Comparison of ENCODE assay signal across 8 cellular contexts in the genomic region with DNA sequence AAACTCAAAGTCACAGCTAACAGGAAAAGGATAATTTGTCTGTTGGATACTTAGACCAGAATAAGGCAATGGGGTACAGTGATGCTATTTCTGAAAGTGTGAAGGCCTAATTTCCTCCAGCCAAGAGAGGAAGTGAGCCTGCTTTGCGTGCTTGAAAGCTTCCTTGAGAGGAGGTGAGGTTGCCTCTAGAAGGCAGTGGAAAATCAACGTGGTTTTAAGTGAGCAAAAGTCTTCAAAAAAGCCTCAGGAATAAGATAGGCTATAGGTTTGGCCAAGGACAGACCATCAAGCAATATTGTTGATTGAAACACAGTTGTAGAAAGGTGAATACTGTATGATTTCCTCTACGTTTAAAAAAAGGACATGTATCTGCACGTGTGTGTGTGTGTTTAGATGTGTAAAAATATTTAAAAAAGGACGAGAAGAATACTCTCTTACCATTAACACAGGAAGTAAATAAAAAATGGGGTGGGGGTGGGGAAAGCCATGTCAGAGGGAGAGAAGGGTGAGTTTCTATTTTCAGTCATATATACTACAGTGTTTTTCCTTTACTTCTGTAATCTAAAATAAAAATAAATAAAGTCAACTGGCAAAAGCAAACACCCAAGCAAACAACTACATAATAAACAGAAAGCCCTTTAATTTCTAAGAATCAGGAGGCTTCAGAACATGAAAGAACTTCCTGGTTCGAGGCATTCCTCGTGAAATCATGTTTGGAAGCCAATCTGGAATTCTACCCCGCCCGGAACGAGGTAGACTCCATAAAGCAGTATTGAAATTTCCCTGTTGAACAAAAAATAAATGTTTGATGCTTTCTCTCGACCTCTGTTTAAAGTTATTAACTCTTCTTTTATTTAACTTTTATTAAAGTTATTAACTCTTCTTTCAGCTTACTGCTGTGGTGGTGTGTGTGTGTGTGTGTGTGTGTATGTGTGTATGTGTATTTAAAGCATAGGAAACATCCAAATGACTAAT.
DNase-seq lines count a peak whose midpoint lies in the region; ATAC-seq and TF ChIP-seq lines count a peak whose summit lies in the region.

No MANE protein-coding gene starts in this region.

- ATAC-seq in Right ventricle myocardium superior (ENCODE audit: poor library complexity) (peak; percentile 51), HG03025 (IDR thresholded peaks at IDR 0.05; ENCODE audit: low FRiP score, unreplicated experiment) (peak; percentile 74)

- H3K4me1 ChIP-seq in SJSA1 (replicated peaks), result peaks cover 57% of the 10 kb centered on the region
- peaks cover 41% of the 10 kb centered on the region for H3K4me1 ChIP-seq in effector memory CD4-positive, alpha-beta T cell (ENCODE audit: control insufficient read depth, insufficient read depth, low read length, poor library complexity, severe bottlenecking)
- H3K4me1 ChIP-seq in parathyroid adenoma, result peaks cover 28% of the 10 kb centered on the region

- peak overlapping the region; percentile 15 for H3K4me2 ChIP-seq in parathyroid adenoma (ENCODE audit: low read length)

- H2AFZ ChIP-seq in parathyroid adenoma, result peak overlapping the region; percentile 65

- H3K27ac ChIP-seq in SJSA1 (peak overlapping the region; percentile 80), parathyroid adenoma (peak overlapping the region; percentile 84)
- peak overlapping the region; percentile 51 for H3K27ac ChIP-seq in effector memory CD4-positive, alpha-beta T cell (ENCODE audit: insufficient read depth, low read length, poor library complexity, severe bottlenecking)

- H3K79me2 ChIP-seq in parathyroid adenoma, result no peaks in the 10 kb centered on the region

- DNase-seq in Right ventricle myocardium superior (no peak), cardiac septum (ENCODE audit: low spot score) (no peak), SJSA1 (ENCODE audit: low read depth in 1 of 2, low spot score in 2 of 2) (peak in 1 of 2 experiments; percentile 58), NCI-H1105 treated with DMSO at 0.1 percent for 48 hours (lab: John Stamatoyannopoulos, UW) (no peak), mesenteric fat pad (ENCODE audit: low spot score) (no peak)
- no peak for DNase-seq in effector memory CD4-positive, alpha-beta T cell

- no peak overlapping the region for H3K9ac ChIP-seq in parathyroid adenoma

- H3K9me3 ChIP-seq in SJSA1 (replicated peaks) (no peaks in the 10 kb centered on the region), parathyroid adenoma (ENCODE audit: control insufficient read depth, low read length) (no peaks in the 10 kb centered on the region)
- no peaks in the 10 kb centered on the region for H3K9me3 ChIP-seq in effector memory CD4-positive, alpha-beta T cell (ENCODE audit: control insufficient read depth, low read length)

- intact Hi-C loops in Right ventricle myocardium superior (cut with DNase I), result no loop called here
- intact Hi-C loops in cardiac septum (cut with DNase I), result no loop called here

- no peaks in the 10 kb centered on the region for H3K36me3 ChIP-seq in SJSA1
- H3K36me3 ChIP-seq in effector memory CD4-positive, alpha-beta T cell (ENCODE audit: control insufficient read depth, insufficient read depth, low read length), result no peaks in the 10 kb centered on the region
- H3K36me3 ChIP-seq in parathyroid adenoma (ENCODE audit: control insufficient read depth, insufficient read depth, low read length), result no peaks in the 10 kb centered on the region

- H3K4me3 ChIP-seq in SJSA1, result no peak overlapping the region
- H3K4me3 ChIP-seq in effector memory CD4-positive, alpha-beta T cell (ENCODE audit: insufficient read depth, low read depth, low read length, poor library complexity, severe bottlenecking), result peak overlapping the region; percentile 20
- peak overlapping the region; percentile 8 for H3K4me3 ChIP-seq in parathyroid adenoma (ENCODE audit: low read depth, low read length)

- no peaks in the 10 kb centered on the region for H3K27me3 ChIP-seq in SJSA1 (replicated peaks)
- no peaks in the 10 kb centered on the region for H3K27me3 ChIP-seq in effector memory CD4-positive, alpha-beta T cell (replicated peaks; ENCODE audit: control insufficient read depth, insufficient read depth, low read length, poor library complexity, severe bottlenecking)
- no peaks in the 10 kb centered on the region for H3K27me3 ChIP-seq in parathyroid adenoma (ENCODE audit: control insufficient read depth, insufficient read depth, low read length)

- TF ChIP-seq CTCF in parathyroid adenoma (IDR thresholded peaks at IDR 0.05), result no peak
